Comparison of ENCODE assay signal across 21 cellular contexts in genomic region chr2:120855855-120856405, GRCh38.
DNase-seq lines count a peak whose midpoint lies in the region; FAIRE-seq and TF ChIP-seq lines count a peak whose summit lies in the region.
"Had no signal": no experiment of that assay in that cellular context is flagged by ENCODE, and none has a peak within 500 bp of the region (broad histone marks: within the 10 kb centered on the region; RNA-seq: fewer than 3 reads in every experiment).

No MANE protein-coding gene starts in this region.

- TF ChIP-seq CTCF in cardiac muscle cell (IDR thresholded peaks at IDR 0.05; ENCODE audit: low read depth, low read length): no peak
- TF ChIP-seq CTCF in left ventricle myocardium inferior (IDR thresholded peaks at IDR 0.05; ENCODE audit: borderline replicate concordance): no peak
- TF ChIP-seq CTCF in bronchial epithelial cell (IDR thresholded peaks at IDR 0.05; ENCODE audit: insufficient read depth, low read length, severe bottlenecking): no peak

- intact Hi-C loops in left ventricle myocardium inferior (cut with micrococcal nuclease): no loop called here

- H3K9me3 ChIP-seq in cardiac muscle cell (ENCODE audit: low read depth): no peaks in the 10 kb centered on the region
- H3K9me3 ChIP-seq in left ventricle myocardium inferior (replicated peaks): no peaks in the 10 kb centered on the region
- no peaks in the 10 kb centered on the region for H3K9me3 ChIP-seq in muscle layer of colon (ENCODE audit: low read length)

- H3K27ac ChIP-seq in cardiac muscle cell: peak overlapping the region; percentile 10
- no peak overlapping the region for H3K27ac ChIP-seq in left ventricle myocardium inferior (replicated peaks)
- H3K27ac ChIP-seq in muscle layer of colon (ENCODE audit: low read depth, low read length): peak overlapping the region; percentile 3
- H3K27ac ChIP-seq: RWPE1 had no signal

- DNase-seq in cardiac muscle cell (ENCODE audit: low read depth in 1 of 2, low spot score in 1 of 2) (no peak), left ventricle myocardium inferior (no peak), bronchial epithelial cell (ENCODE audit: low read depth) (no peak), NCI-H1048 (lab: John Stamatoyannopoulos, UW) (no peak), NCI-H146 (lab: John Stamatoyannopoulos, UW) (no peak), occipital lobe (lab: John Stamatoyannopoulos, UW) (no peak)
- DNase-seq: AML-193; DMS53; GDM1; Karpas-422; NCI-H1417 treated with DMSO at 0.1 percent for 48 hours; NCI-H187 treated with DMSO at 0.1 percent for 48 hours; NCI-H345; NCI-H524; NCI-H774; NK-92 treated with Interleukin-12 subunit alpha and Interleukin-12 subunit beta, amount 100 ng/mL, for 24 hours had no signal

- no peak overlapping the region for H3K9ac ChIP-seq in muscle layer of colon (ENCODE audit: low read length)

- H3K4me3 ChIP-seq in cardiac muscle cell (no peak overlapping the region), left ventricle myocardium inferior (no peak overlapping the region), bronchial epithelial cell (ENCODE audit: low read depth, low read length) (no peak overlapping the region), muscle layer of colon (ENCODE audit: low read depth in 1 of 2, low read length in 2 of 2) (no peak overlapping the region)

- H3K4me1 ChIP-seq in cardiac muscle cell (ENCODE audit: low read depth) (peaks cover 19% of the 10 kb centered on the region), left ventricle myocardium inferior (no peaks in the 10 kb centered on the region), muscle layer of colon (ENCODE audit: insufficient read depth, low read length) (peaks cover 27% of the 10 kb centered on the region)

- FAIRE-seq in bronchial epithelial cell (lab: Jason Lieb, UNC): peak; percentile 73
- FAIRE-seq: D721Med, GM19239, H54 had no signal

- H3K27me3 ChIP-seq in cardiac muscle cell: no peaks in the 10 kb centered on the region
- H3K27me3 ChIP-seq in left ventricle myocardium inferior (ENCODE audit: low read depth): no peaks in the 10 kb centered on the region
- H3K27me3 ChIP-seq in bronchial epithelial cell (ENCODE audit: control insufficient read depth, insufficient read depth, low read length): no peaks in the 10 kb centered on the region
- H3K27me3 ChIP-seq in muscle layer of colon (ENCODE audit: control insufficient read depth in 1 of 2, insufficient read depth in 2 of 2, low read length in 2 of 2): no peaks in the 10 kb centered on the region

- no peaks in the 10 kb centered on the region for H3K36me3 ChIP-seq in cardiac muscle cell
- H3K36me3 ChIP-seq in left ventricle myocardium inferior: no peaks in the 10 kb centered on the region
- H3K36me3 ChIP-seq in bronchial epithelial cell (ENCODE audit: control insufficient read depth, insufficient read depth, low read length): no peaks in the 10 kb centered on the region
- no peaks in the 10 kb centered on the region for H3K36me3 ChIP-seq in muscle layer of colon (ENCODE audit: insufficient read depth, low read length)
